Comparison of ENCODE assay signal across 11 cellular contexts in genomic region chr13:48994731-48995130, GRCh38. TPM values are rescaled to one million over a fixed set of nuclear protein-coding genes. Genes with fewer than 3 reads are reported as not detected.
DNase-seq lines count a peak whose midpoint lies in the region; ATAC-seq and TF ChIP-seq lines count a peak whose summit lies in the region.
"Had no signal": no experiment of that assay in that cellular context is flagged by ENCODE, and none has a peak within 500 bp of the region (broad histone marks: within the 10 kb centered on the region; RNA-seq: fewer than 3 reads in every experiment).

No MANE protein-coding gene starts in this region.

- peaks cover 0 to 12% (median 7%) of the 10 kb centered on the region in 10 experiments; a peak in 11 of 20 replicates for H3K4me1 ChIP-seq in BLaER1 treated with 17β-estradiol and CSF1 and Interleukin-3, amounts not matched to agents 10 nM and 100 nM
- H3K4me1 ChIP-seq in GM23338 (ENCODE audit: insufficient read depth): no peaks in the 10 kb centered on the region

- no peak overlapping the region for H3K4me3 ChIP-seq in BLaER1 treated with 17β-estradiol and CSF1 and Interleukin-3, amounts not matched to agents 10 nM and 100 nM
- H3K4me3 ChIP-seq in GM23338: no peak overlapping the region
- no peak overlapping the region for H3K4me3 ChIP-seq in lower leg skin (ENCODE audit: low read depth, poor library complexity, severe bottlenecking)

- no peak overlapping the region for H2AFZ ChIP-seq in GM23338

- peak overlapping the region in 6 of 11 experiments; percentile 4 to 48 (median 38); a peak in 9 of 22 replicates for H3K4me2 ChIP-seq in BLaER1 treated with 17β-estradiol and CSF1 and Interleukin-3, amounts not matched to agents 10 nM and 100 nM
- no peak overlapping the region for H3K4me2 ChIP-seq in GM23338

- H3K27ac Mint-ChIP-seq in chondrocyte (ENCODE audit: unreplicated experiment) (peak overlapping the region; percentile 32), GM23338 (no peak overlapping the region)

- TF ChIP-seq POLR2A in lower leg skin (IDR thresholded peaks at IDR 0.05): no peak

- H4K20me1 ChIP-seq in BLaER1 treated with 17β-estradiol and CSF1 and Interleukin-3, amounts not matched to agents 10 nM and 100 nM: no peaks in the 10 kb centered on the region; a peak in 1 of 22 replicates
- H4K20me1 ChIP-seq in GM23338 (replicated peaks; ENCODE audit: insufficient read depth): no peaks in the 10 kb centered on the region

- H3K79me2 ChIP-seq in GM23338 (replicated peaks; ENCODE audit: insufficient read depth): peaks cover 57% of the 10 kb centered on the region

- intact Hi-C loops in lower leg skin (cut with DNase I; ENCODE audit: low total_unique reads): no loop called here

- ATAC-seq in GM18907 (IDR thresholded peaks at IDR 0.05; ENCODE audit: unreplicated experiment) (peak; percentile 89), HG03196 (IDR thresholded peaks at IDR 0.05; ENCODE audit: unreplicated experiment) (peak; percentile 64), GM19455 (IDR thresholded peaks at IDR 0.05; ENCODE audit: unreplicated experiment) (no peak), HG02884 (IDR thresholded peaks at IDR 0.05; ENCODE audit: unreplicated experiment) (no peak), GM23338 (no peak)

- peaks cover 45 to 76% (median 56%) of the 10 kb centered on the region in 11 experiments for H3K9me3 ChIP-seq in BLaER1 treated with 17β-estradiol and CSF1 and Interleukin-3, amounts not matched to agents 10 nM and 100 nM (replicated peaks in 1 of 11)

- TF ChIP-seq CTCF in chondrocyte (IDR thresholded peaks at IDR 0.05) (no peak), GM23338 (conservative IDR thresholded peaks at IDR 0.05; ENCODE audit: low read depth in 2 of 2) (no peak), lower leg skin (IDR thresholded peaks at IDR 0.05) (no peak)

- no peak overlapping the region for H3K9ac ChIP-seq in BLaER1 treated with 17β-estradiol and CSF1 and Interleukin-3, amounts not matched to agents 10 nM and 100 nM

- peak overlapping the region in 6 of 11 experiments; percentile 8 to 59 (median 43); a peak in 10 of 22 replicates for H3K27ac ChIP-seq in BLaER1 treated with 17β-estradiol and CSF1 and Interleukin-3, amounts not matched to agents 10 nM and 100 nM
- no peak overlapping the region for H3K27ac ChIP-seq in GM23338 (ENCODE audit: low read depth)

- H3K4me1 Mint-ChIP-seq in chondrocyte (ENCODE audit: low read depth) (peaks cover 8% of the 10 kb centered on the region), GM23338 (no peaks in the 10 kb centered on the region; the same call in 2 of the 3 replicates)

- H3K36me3 ChIP-seq in BLaER1 treated with 17β-estradiol and CSF1 and Interleukin-3, amounts not matched to agents 10 nM and 100 nM: peaks cover 40 to 75% (median 53%) of the 10 kb centered on the region in 11 experiments; a peak in 21 of 22 replicates
- H3K36me3 ChIP-seq in GM23338 (ENCODE audit: insufficient read depth): no peaks in the 10 kb centered on the region

- H3K9me3 Mint-ChIP-seq in chondrocyte (ENCODE audit: low read depth): peaks cover 17% of the 10 kb centered on the region
- peaks cover 21% of the 10 kb centered on the region for H3K9me3 Mint-ChIP-seq in GM23338

- H3K36me3 Mint-ChIP-seq in chondrocyte (ENCODE audit: low read depth) (peaks cover 11% of the 10 kb centered on the region), GM23338 (ENCODE audit: low read depth) (peaks cover 44% of the 10 kb centered on the region)

- H3F3A ChIP-seq in GM23338 (replicated peaks; ENCODE audit: low read depth): no peaks in the 10 kb centered on the region

- peaks cover 4% of the 10 kb centered on the region; the same call in 1 of the 2 replicates for H3K9me2 ChIP-seq in GM23338 (ENCODE audit: insufficient read depth)

- DNase-seq in chondrocyte (ENCODE audit: low spot score) (no peak), GM23338 (ENCODE audit: low spot score) (no peak), lower leg skin (ENCODE audit: low spot score in 2 of 2) (no peak)
- DNase-seq: activated effector memory CD4-positive, alpha-beta T cell treated with Interleukin-2 at 50 U/mL for 16 hours; NCI-H1436; OCI-M1 had no signal

- no peaks in the 10 kb centered on the region for H3K27me3 ChIP-seq in BLaER1 treated with 17β-estradiol and CSF1 and Interleukin-3, amounts not matched to agents 10 nM and 100 nM
- no peaks in the 10 kb centered on the region for H3K27me3 ChIP-seq in GM23338 (ENCODE audit: insufficient read depth)

- H3K4me3 Mint-ChIP-seq in chondrocyte (ENCODE audit: unreplicated experiment): no peak overlapping the region
- H3K4me3 Mint-ChIP-seq in GM23338: no peak overlapping the region

- H3K27me3 Mint-ChIP-seq in chondrocyte (ENCODE audit: low read depth) (no peaks in the 10 kb centered on the region), GM23338 (ENCODE audit: insufficient read depth, low read depth, poor library complexity) (no peaks in the 10 kb centered on the region)

TF ChIP-seq in GM23338, 12 proteins besides CTCF, POLR2A, EP300 and RAD21 (continues in another document):
- TF ChIP-seq POLR2AphosphoS5 (IDR thresholded peaks at IDR 0.05; ENCODE audit: low read depth) (no peak), EZH2phosphoT487 (IDR thresholded peaks at IDR 0.05; ENCODE audit: unreplicated experiment) (no peak), JUNB (IDR thresholded peaks at IDR 0.05; ENCODE audit: unreplicated experiment) (no peak), STAT1 (IDR thresholded peaks at IDR 0.05; ENCODE audit: unreplicated experiment) (no peak), ZNF114 (CRISPR knock-in tag; IDR thresholded peaks at IDR 0.05) (no peak), ZNF331 (CRISPR knock-in tag; IDR thresholded peaks at IDR 0.05; ENCODE audit: low read depth) (no peak), EZH2 (IDR thresholded peaks at IDR 0.05; ENCODE audit: low read depth, unreplicated experiment) (no peak), NANOG (IDR thresholded peaks at IDR 0.05; ENCODE audit: borderline replicate concordance) (no peak)
- TF ChIP-seq, protein P1, sequence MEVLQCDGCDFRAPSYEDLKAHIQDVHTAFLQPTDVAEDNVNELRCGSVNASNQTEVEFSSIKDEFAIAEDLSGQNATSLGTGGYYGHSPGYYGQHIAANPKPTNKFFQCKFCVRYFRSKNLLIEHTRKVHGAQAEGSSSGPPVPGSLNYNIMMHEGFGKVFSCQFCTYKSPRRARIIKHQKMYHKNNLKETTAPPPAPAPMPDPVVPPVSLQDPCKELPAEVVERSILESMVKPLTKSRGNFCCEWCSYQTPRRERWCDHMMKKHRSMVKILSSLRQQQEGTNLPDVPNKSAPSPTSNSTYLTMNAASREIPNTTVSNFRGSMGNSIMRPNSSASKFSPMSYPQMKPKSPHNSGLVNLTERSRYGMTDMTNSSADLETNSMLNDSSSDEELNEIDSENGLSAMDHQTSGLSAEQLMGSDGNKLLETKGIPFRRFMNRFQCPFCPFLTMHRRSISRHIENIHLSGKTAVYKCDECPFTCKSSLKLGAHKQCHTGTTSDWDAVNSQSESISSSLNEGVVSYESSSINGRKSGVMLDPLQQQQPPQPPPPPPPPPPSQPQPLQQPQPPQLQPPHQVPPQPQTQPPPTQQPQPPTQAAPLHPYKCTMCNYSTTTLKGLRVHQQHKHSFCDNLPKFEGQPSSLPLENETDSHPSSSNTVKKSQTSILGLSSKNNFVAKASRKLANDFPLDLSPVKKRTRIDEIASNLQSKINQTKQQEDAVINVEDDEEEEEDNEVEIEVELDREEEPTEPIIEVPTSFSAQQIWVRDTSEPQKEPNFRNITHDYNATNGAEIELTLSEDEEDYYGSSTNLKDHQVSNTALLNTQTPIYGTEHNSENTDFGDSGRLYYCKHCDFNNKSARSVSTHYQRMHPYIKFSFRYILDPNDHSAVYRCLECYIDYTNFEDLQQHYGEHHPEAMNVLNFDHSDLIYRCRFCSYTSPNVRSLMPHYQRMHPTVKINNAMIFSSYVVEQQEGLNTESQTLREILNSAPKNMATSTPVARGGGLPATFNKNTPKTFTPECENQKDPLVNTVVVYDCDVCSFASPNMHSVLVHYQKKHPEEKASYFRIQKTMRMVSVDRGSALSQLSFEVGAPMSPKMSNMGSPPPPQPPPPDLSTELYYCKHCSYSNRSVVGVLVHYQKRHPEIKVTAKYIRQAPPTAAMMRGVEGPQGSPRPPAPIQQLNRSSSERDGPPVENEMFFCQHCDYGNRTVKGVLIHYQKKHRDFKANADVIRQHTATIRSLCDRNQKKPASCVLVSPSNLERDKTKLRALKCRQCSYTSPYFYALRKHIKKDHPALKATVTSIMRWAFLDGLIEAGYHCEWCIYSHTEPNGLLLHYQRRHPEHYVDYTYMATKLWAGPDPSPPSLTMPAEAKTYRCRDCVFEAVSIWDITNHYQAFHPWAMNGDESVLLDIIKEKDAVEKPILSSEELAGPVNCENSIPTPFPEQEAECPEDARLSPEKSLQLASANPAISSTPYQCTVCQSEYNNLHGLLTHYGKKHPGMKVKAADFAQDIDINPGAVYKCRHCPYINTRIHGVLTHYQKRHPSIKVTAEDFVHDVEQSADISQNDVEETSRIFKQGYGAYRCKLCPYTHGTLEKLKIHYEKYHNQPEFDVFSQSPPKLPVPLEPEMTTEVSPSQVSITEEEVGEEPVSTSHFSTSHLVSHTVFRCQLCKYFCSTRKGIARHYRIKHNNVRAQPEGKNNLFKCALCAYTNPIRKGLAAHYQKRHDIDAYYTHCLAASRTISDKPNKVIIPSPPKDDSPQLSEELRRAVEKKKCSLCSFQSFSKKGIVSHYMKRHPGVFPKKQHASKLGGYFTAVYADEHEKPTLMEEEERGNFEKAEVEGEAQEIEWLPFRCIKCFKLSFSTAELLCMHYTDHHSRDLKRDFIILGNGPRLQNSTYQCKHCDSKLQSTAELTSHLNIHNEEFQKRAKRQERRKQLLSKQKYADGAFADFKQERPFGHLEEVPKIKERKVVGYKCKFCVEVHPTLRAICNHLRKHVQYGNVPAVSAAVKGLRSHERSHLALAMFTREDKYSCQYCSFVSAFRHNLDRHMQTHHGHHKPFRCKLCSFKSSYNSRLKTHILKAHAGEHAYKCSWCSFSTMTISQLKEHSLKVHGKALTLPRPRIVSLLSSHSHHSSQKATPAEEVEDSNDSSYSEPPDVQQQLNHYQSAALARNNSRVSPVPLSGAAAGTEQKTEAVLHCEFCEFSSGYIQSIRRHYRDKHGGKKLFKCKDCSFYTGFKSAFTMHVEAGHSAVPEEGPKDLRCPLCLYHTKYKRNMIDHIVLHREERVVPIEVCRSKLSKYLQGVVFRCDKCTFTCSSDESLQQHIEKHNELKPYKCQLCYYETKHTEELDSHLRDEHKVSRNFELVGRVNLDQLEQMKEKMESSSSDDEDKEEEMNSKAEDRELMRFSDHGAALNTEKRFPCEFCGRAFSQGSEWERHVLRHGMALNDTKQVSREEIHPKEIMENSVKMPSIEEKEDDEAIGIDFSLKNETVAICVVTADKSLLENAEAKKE (CRISPR knock-in tag; IDR thresholded peaks at IDR 0.05): no peak

RNA-seq across cellular contexts. Expression of gene FNDC3A, which starts 19.0 kb away (rescaled TPM):
- total RNA-seq in chondrocyte: 34.3 to 52.4 TPM (median 34.4 TPM) in 3 replicates
- 31.1 and 32.0 TPM in 2 replicates for total RNA-seq in GM23338 (2014; rRNA removed; shearing (Covaris generic))
- polyA plus RNA-seq in GM23338 (2016; fragmentation: Nextera tagmentation; extraction: Ambion mirVana): 9.9 and 10.3 TPM in 2 replicates
- 10 to 100 TPM; 11.4 to 25.5 (median 15.5) TPM for total RNA-seq in lower leg skin

Comparison
In these comparisons a context has a peak if more than half of its experiments do, and no peak if none do; other contexts are left out.
1. ATAC-seq: peak in GM18907 (single experiment) and HG03196 (single experiment); none in GM19455 (single experiment), HG02884 (single experiment) and GM23338 (single experiment).